Comparison of ENCODE assay signal across 17 cellular contexts in genomic region chr2:49003206-49003605, GRCh38.
DNase-seq lines count a peak whose midpoint lies in the region; ATAC-seq and TF ChIP-seq lines count a peak whose summit lies in the region.
"Had no signal": no experiment of that assay in that cellular context is flagged by ENCODE, and none has a peak within 500 bp of the region (broad histone marks: within the 10 kb centered on the region; RNA-seq: fewer than 3 reads in every experiment).

No MANE protein-coding gene starts in this region.

- H4K5ac ChIP-seq in IMR-90 (ENCODE audit: low read depth, low read length): no peak overlapping the region

- H4K8ac ChIP-seq in IMR-90 (ENCODE audit: low read depth in 2 of 2, low read length in 2 of 2): no peak overlapping the region
- H4K8ac ChIP-seq in mesenchymal stem cell (ENCODE audit: low read length): no peak overlapping the region

- dilution Hi-C loops in IMR-90 (cut with HindIII; ENCODE audit: low sequenced_read_pairs, unreplicated experiment): no loop called here

- no peak for TF ChIP-seq RAD21 in IMR-90 (IDR thresholded peaks at IDR 0.05; ENCODE audit: low read length)

- no CpG with 5 or more reads among the region's 5 CpGs for WGBS in IMR-90 (ENCODE audit: extremely low coverage in 2 of 2, insufficient read length in 1 of 2), 2 experiments
- 60% methylated on average over 5 of the region's 5 CpGs for WGBS in mesenchymal stem cell

- ATAC-seq in IMR-90 (ENCODE audit: low read depth) (peak; percentile 27; the same call in 1 of the 2 replicates), GM21381 (IDR thresholded peaks at IDR 0.05; ENCODE audit: unreplicated experiment) (no peak)
- ATAC-seq: HCT116 had no signal

- H3K56ac ChIP-seq in IMR-90 (ENCODE audit: extremely low read depth, insufficient read depth, low read length): no peak overlapping the region

- no peak overlapping the region for H3K23ac ChIP-seq in IMR-90 (ENCODE audit: low read depth, low read length)
- no peak overlapping the region for H3K23ac ChIP-seq in mesenchymal stem cell (ENCODE audit: low read length in 2 of 2)

- intact Hi-C loops in IMR-90 (cut with micrococcal nuclease): no loop called here

- CTCF ChIA-PET in IMR-90 (lab: Yijun Ruan, JAX): interaction anchor here (0.7 to 0.9 kb wide), 2 partner anchors 10 to 19 kb away, joined by 3 read pairs; no protein-coding TSS in a partner anchor

- H3K36me3 ChIP-seq in IMR-90 (ENCODE audit: control insufficient read depth, insufficient read depth, low read length): no peaks in the 10 kb centered on the region
- H3K36me3 ChIP-seq in mesenchymal stem cell (ENCODE audit: control insufficient read depth in 1 of 2, insufficient read depth in 2 of 2, low read depth in 1 of 2, low read length in 2 of 2): no peaks in the 10 kb centered on the region

- H2BK12ac ChIP-seq in mesenchymal stem cell (ENCODE audit: low read length in 2 of 2): no peak overlapping the region

- H3K18ac ChIP-seq in IMR-90 (ENCODE audit: low read depth, low read length): no peak overlapping the region
- H3K18ac ChIP-seq in mesenchymal stem cell (ENCODE audit: low read depth in 1 of 2, low read length in 2 of 2): no peak overlapping the region

- H4K20me1 ChIP-seq in IMR-90 (ENCODE audit: insufficient read depth, low read length): no peaks in the 10 kb centered on the region

- no peak overlapping the region for H2BK120ac ChIP-seq in IMR-90 (ENCODE audit: low read depth, low read length)
- H2BK120ac ChIP-seq in mesenchymal stem cell (ENCODE audit: low read depth, low read length): no peak overlapping the region

- no peak overlapping the region for H3K4me3 ChIP-seq in IMR-90 (ENCODE audit: insufficient read depth, low read depth, low read length)
- no peak overlapping the region for H3K4me3 ChIP-seq in astrocyte of the spinal cord (ENCODE audit: low read depth, low read length)
- H3K4me3 ChIP-seq in mesenchymal stem cell (ENCODE audit: insufficient read depth in 1 of 2, low read depth in 1 of 2, low read length in 2 of 2): no peak overlapping the region
- H3K4me3 ChIP-seq: SK-N-MC had no signal

- no TSS peak for BruUV-seq in IMR-90 (replicated peaks; lab: Mats Ljungman, UMichigan)

- no peak overlapping the region for H2AFZ ChIP-seq in IMR-90 (replicated peaks; ENCODE audit: low read length, poor library complexity)
- no peak overlapping the region for H2AFZ ChIP-seq in mesenchymal stem cell (ENCODE audit: low read depth, low read length)

- H3K79me1 ChIP-seq in IMR-90 (ENCODE audit: low read depth in 1 of 2, low read length in 2 of 2): no peaks in the 10 kb centered on the region
- no peaks in the 10 kb centered on the region for H3K79me1 ChIP-seq in mesenchymal stem cell (replicated peaks; ENCODE audit: low read length, poor library complexity, severe bottlenecking)

- H3K9ac ChIP-seq in IMR-90 (ENCODE audit: low read depth, low read length) (no peak overlapping the region), mesenchymal stem cell (ENCODE audit: low read length) (no peak overlapping the region)

- H4K91ac ChIP-seq in IMR-90 (ENCODE audit: insufficient read depth, low read depth, low read length) (no peak overlapping the region), mesenchymal stem cell (ENCODE audit: low read length) (no peak overlapping the region)

- H3K4me1 ChIP-seq in IMR-90 (ENCODE audit: control insufficient read depth, insufficient read depth, low read length) (no peaks in the 10 kb centered on the region), mesenchymal stem cell (ENCODE audit: control insufficient read depth, insufficient read depth, low read depth, low read length) (no peaks in the 10 kb centered on the region)

- H3K27ac ChIP-seq in IMR-90 (ENCODE audit: insufficient read depth, low read length) (no peak overlapping the region), mesenchymal stem cell (ENCODE audit: low read length, poor library complexity, severe bottlenecking) (no peak overlapping the region), temporal lobe (ENCODE audit: low read depth, low read length) (peak overlapping the region; percentile 75)
- H3K27ac ChIP-seq: SK-N-MC had no signal

- POLR2A ChIA-PET in IMR-90 (lab: Charles Lee; ENCODE audit: unreplicated experiment): no interaction called here

- no peaks in the 10 kb centered on the region for H3K27me3 ChIP-seq in IMR-90 (ENCODE audit: control insufficient read depth, insufficient read depth, low read length)
- no peaks in the 10 kb centered on the region for H3K27me3 ChIP-seq in mesenchymal stem cell (ENCODE audit: control insufficient read depth in 1 of 2, insufficient read depth in 1 of 2, low read length in 2 of 2)

- TF ChIP-seq POLR2A in IMR-90 (IDR thresholded peaks at IDR 0.05; ENCODE audit: low read depth, low read length): no peak

- no peak overlapping the region for H3K14ac ChIP-seq in IMR-90 (replicated peaks; ENCODE audit: low read depth, low read length)
- no peak overlapping the region for H3K14ac ChIP-seq in mesenchymal stem cell (ENCODE audit: low read length in 2 of 2)

- H2AK9ac ChIP-seq in IMR-90 (replicated peaks; ENCODE audit: low read depth, low read length, poor library complexity): no peak overlapping the region

- DNase-seq in IMR-90 (no peak), astrocyte of the spinal cord (ENCODE audit: low read depth, low spot score) (peak; percentile 5), mesenchymal stem cell (peak; percentile 36), NCI-H146 treated with DMSO at 0.1 percent for 48 hours (lab: John Stamatoyannopoulos, UW; ENCODE audit: unreplicated experiment) (no peak), cerebellar nuclear complex (lab: John Stamatoyannopoulos, UW) (no peak)
- DNase-seq: GDM1, GOT3, NCI-H1092 treated with DMSO at 0.1 percent for 48 hours, NCI-H146, NCI-H2227 treated with DMSO at 0.1 percent for 48 hours, NCI-H510A treated with DMSO at 0.1 percent for 48 hours, NCI-H774, SHP77 had no signal

- H3K9me3 ChIP-seq in IMR-90 (ENCODE audit: control insufficient read depth, insufficient read depth, low read length) (no peaks in the 10 kb centered on the region), mesenchymal stem cell (ENCODE audit: control insufficient read depth, low read length) (no peaks in the 10 kb centered on the region)

- H2AK5ac ChIP-seq in IMR-90 (ENCODE audit: low read depth, low read length) (no peak overlapping the region), mesenchymal stem cell (ENCODE audit: low read length, severe bottlenecking) (no peak overlapping the region)

- H3K4ac ChIP-seq in IMR-90 (ENCODE audit: low read depth, low read length) (no peak overlapping the region), mesenchymal stem cell (ENCODE audit: low read depth in 1 of 2, low read length in 2 of 2) (no peak overlapping the region)

- no peak overlapping the region for H2BK5ac ChIP-seq in IMR-90 (ENCODE audit: low read depth, low read length, poor library complexity, severe bottlenecking)
- no peak overlapping the region for H2BK5ac ChIP-seq in mesenchymal stem cell (ENCODE audit: low read depth, low read length, poor library complexity, severe bottlenecking)

- TF ChIP-seq CTCF in IMR-90 (conservative IDR thresholded peaks at IDR 0.05; ENCODE audit: low read depth, low read length): no peak
- TF ChIP-seq CTCF in astrocyte of the spinal cord (IDR thresholded peaks at IDR 0.05; ENCODE audit: low read depth, low read length): no peak

- no peak overlapping the region for H2BK20ac ChIP-seq in IMR-90 (ENCODE audit: low read depth, low read length)

- H3K9me1 ChIP-seq in IMR-90 (ENCODE audit: insufficient read depth, low read length): no peaks in the 10 kb centered on the region

- H3K4me2 ChIP-seq in IMR-90 (ENCODE audit: low read depth, low read length) (no peak overlapping the region), mesenchymal stem cell (ENCODE audit: low read length, poor library complexity, severe bottlenecking) (no peak overlapping the region)

- in situ Hi-C loops in IMR-90 (cut with MboI; ENCODE audit: low sequenced_read_pairs) (no loop called here), astrocyte of the spinal cord (cut with HindIII; ENCODE audit: low sequenced_read_pairs) (no loop called here)

- no peak overlapping the region for H2BK15ac ChIP-seq in IMR-90 (ENCODE audit: low read depth, low read length)
- H2BK15ac ChIP-seq in mesenchymal stem cell (ENCODE audit: low read depth, poor library complexity, severe bottlenecking): no peak overlapping the region

TF ChIP-seq in IMR-90, 13 proteins besides CTCF, POLR2A, EP300 and RAD21:
- TF ChIP-seq USF2 (IDR thresholded peaks at IDR 0.05; ENCODE audit: low read depth, low read length) (no peak), CEBPB (IDR thresholded peaks at IDR 0.05; ENCODE audit: low read depth, low read length) (no peak), ELK1 (IDR thresholded peaks at IDR 0.05; ENCODE audit: borderline replicate concordance, low read depth, low read length) (no peak), RFX5 (IDR thresholded peaks at IDR 0.05; ENCODE audit: low read depth, low read length) (no peak), FOS (IDR thresholded peaks at IDR 0.05; ENCODE audit: low read depth, low read length) (no peak), BHLHE40 (IDR thresholded peaks at IDR 0.05; ENCODE audit: low read depth, low read length) (no peak), CHD1 (IDR thresholded peaks at IDR 0.05; ENCODE audit: low read depth, low read length) (no peak), RCOR1 (IDR thresholded peaks at IDR 0.05; ENCODE audit: insufficient replicate concordance, low read length) (no peak), MAFK (IDR thresholded peaks at IDR 0.05; ENCODE audit: low read depth, low read length) (no peak), MAZ (IDR thresholded peaks at IDR 0.05; ENCODE audit: borderline replicate concordance, low read depth, low read length) (no peak), NFE2L2 (IDR thresholded peaks at IDR 0.05; ENCODE audit: low read depth, low read length) (no peak), SMC3 (IDR thresholded peaks at IDR 0.05; ENCODE audit: low read depth, low read length) (no peak), MXI1 (IDR thresholded peaks at IDR 0.05; ENCODE audit: borderline replicate concordance, low read depth, low read length) (no peak)

Comparison
In these comparisons a context has a peak if more than half of its experiments do, and no peak if none do; other contexts are left out.
1. DNase-seq: peak in astrocyte of the spinal cord (single experiment) and mesenchymal stem cell (single experiment); none in IMR-90 (single experiment), NCI-H146 treated with DMSO at 0.1 percent for 48 hours (single experiment) and cerebellar nuclear complex (0 of 2).